Comparison of ENCODE assay signal across 8 cellular contexts in genomic region chr3:149812165-149812605, GRCh38. TPM values are rescaled to one million over a fixed set of nuclear protein-coding genes. Genes with fewer than 3 reads are reported as not detected.
DNase-seq lines count a peak whose midpoint lies in the region; ATAC-seq and TF ChIP-seq lines count a peak whose summit lies in the region.

No MANE protein-coding gene starts in this region.

- H3K4me3 ChIP-seq in astrocyte of the spinal cord (ENCODE audit: low read depth, low read length), result peak overlapping the region; percentile 95

- no peak for DNase-seq in activated T-cell treated with anti-CD3 and anti-CD28 coated beads, Interleukin-2, amount 50 U/mL, for 72 hours
- DNase-seq in activated T-cell treated with anti-CD3 and anti-CD28 coated beads for 4 hours (no peak), astrocyte of the spinal cord (ENCODE audit: low read depth, low spot score) (no peak), medulla oblongata (ENCODE audit: extremely low spot score) (peak; percentile 83), type B pancreatic cell (ENCODE audit: extremely low spot score, unreplicated experiment) (no peak), germinal center (ENCODE audit: low spot score) (no peak)

- TF ChIP-seq CTCF in astrocyte of the spinal cord (IDR thresholded peaks at IDR 0.05; ENCODE audit: low read depth, low read length) (no peak), type B pancreatic cell (conservative IDR thresholded peaks at IDR 0.05) (no peak)

- peak overlapping the region; percentile 100 for H3K27ac Mint-ChIP-seq in activated T-cell treated with anti-CD3 and anti-CD28 coated beads, Interleukin-2, amount 50 U/mL, for 72 hours
- peak overlapping the region; percentile 99 for H3K27ac Mint-ChIP-seq in type B pancreatic cell

- no peak for ATAC-seq in activated T-cell treated with anti-CD3 and anti-CD28 coated beads, Interleukin-2, amount 50 U/mL, for 72 hours (replicated peaks in 1 of 2)
- ATAC-seq in GM18909 (IDR thresholded peaks at IDR 0.05; ENCODE audit: poor library complexity, unreplicated experiment), result no peak
- ATAC-seq in GM21786 (IDR thresholded peaks at IDR 0.05; ENCODE audit: unreplicated experiment), result no peak

- peaks cover 44% of the 10 kb centered on the region for H3K4me1 Mint-ChIP-seq in activated T-cell treated with anti-CD3 and anti-CD28 coated beads, Interleukin-2, amount 50 U/mL, for 72 hours (ENCODE audit: low read depth)
- H3K4me1 Mint-ChIP-seq in type B pancreatic cell (ENCODE audit: unreplicated experiment), result peaks cover 39% of the 10 kb centered on the region

- no peaks in the 10 kb centered on the region for H3K9me3 Mint-ChIP-seq in activated T-cell treated with anti-CD3 and anti-CD28 coated beads, Interleukin-2, amount 50 U/mL, for 72 hours
- H3K9me3 Mint-ChIP-seq in type B pancreatic cell, result no peaks in the 10 kb centered on the region

- H3K27me3 Mint-ChIP-seq in activated T-cell treated with anti-CD3 and anti-CD28 coated beads, Interleukin-2, amount 50 U/mL, for 72 hours (ENCODE audit: low read depth), result no peaks in the 10 kb centered on the region
- H3K27me3 Mint-ChIP-seq in type B pancreatic cell, result peaks cover 3% of the 10 kb centered on the region

- H3K4me3 Mint-ChIP-seq in activated T-cell treated with anti-CD3 and anti-CD28 coated beads, Interleukin-2, amount 50 U/mL, for 72 hours, result peak overlapping the region; percentile 95 to 99
- H3K4me3 Mint-ChIP-seq in type B pancreatic cell, result peak overlapping the region; percentile 98

- in situ Hi-C loops in astrocyte of the spinal cord (cut with HindIII; ENCODE audit: low sequenced_read_pairs), result no loop called here

- H3K36me3 Mint-ChIP-seq in activated T-cell treated with anti-CD3 and anti-CD28 coated beads, Interleukin-2, amount 50 U/mL, for 72 hours (ENCODE audit: insufficient read depth in 2 of 2), result peaks cover 0 to 5% of the 10 kb centered on the region in 2 donors
- H3K36me3 Mint-ChIP-seq in type B pancreatic cell, result peaks cover 4% of the 10 kb centered on the region

RNA-seq across cellular contexts. Expression of gene RNF13, which starts 0.8 kb away (rescaled TPM):
- total RNA-seq in activated T-cell treated with anti-CD3 and anti-CD28 coated beads, Interleukin-2, amount 50 U/mL, for 72 hours, result 10 to 100 TPM; 45.0 to 47.3 TPM
- 40.6 and 57.8 TPM in 2 replicates for total RNA-seq in type B pancreatic cell (ENCODE audit: low replicate concordance)

RNA-seq across cellular contexts. Expression of gene ANKUB1, which starts 19.8 kb away (rescaled TPM):
- total RNA-seq in activated T-cell treated with anti-CD3 and anti-CD28 coated beads, Interleukin-2, amount 50 U/mL, for 72 hours, result not detected
- 0.82 TPM in 1 of 2 replicates, not detected in the other for total RNA-seq in type B pancreatic cell (ENCODE audit: low replicate concordance)

RNA-seq across cellular contexts. Expression of gene COMMD2, which starts 59.9 kb away (rescaled TPM):
- total RNA-seq in activated T-cell treated with anti-CD3 and anti-CD28 coated beads, Interleukin-2, amount 50 U/mL, for 72 hours, result 10 to 100 TPM; 35.3 to 40.6 TPM
- total RNA-seq in type B pancreatic cell (ENCODE audit: low replicate concordance), result 53.2 and 55.7 TPM in 2 replicates
